Comparison of ENCODE assay signal across 16 cellular contexts in genomic region chr10:59242057-59242456, GRCh38.
DNase-seq lines count a peak whose midpoint lies in the region; ATAC-seq and TF ChIP-seq lines count a peak whose summit lies in the region.
"Had no signal": no experiment of that assay in that cellular context is flagged by ENCODE, and none has a peak within 500 bp of the region (broad histone marks: within the 10 kb centered on the region; RNA-seq: fewer than 3 reads in every experiment).

No MANE protein-coding gene starts in this region.

- no peaks in the 10 kb centered on the region for H3K27me3 Mint-ChIP-seq in brain
- no peaks in the 10 kb centered on the region for H3K27me3 Mint-ChIP-seq in natural killer cell (ENCODE audit: low read depth in 2 of 2)
- H3K27me3 Mint-ChIP-seq: CD4-positive, alpha-beta memory T cell had no signal

- no peak for ATAC-seq in HG02884 (IDR thresholded peaks at IDR 0.05; ENCODE audit: unreplicated experiment)
- no peak for ATAC-seq in HG03378 (IDR thresholded peaks at IDR 0.05; ENCODE audit: unreplicated experiment)
- no peak for ATAC-seq in natural killer cell
- ATAC-seq: GM23338 had no signal

- peaks cover 10% of the 10 kb centered on the region for H3K4me1 Mint-ChIP-seq in brain
- H3K4me1 Mint-ChIP-seq in natural killer cell: no peaks in the 10 kb centered on the region
- H3K4me1 Mint-ChIP-seq: CD4-positive, alpha-beta memory T cell had no signal

- H3K27me3 ChIP-seq in layer of hippocampus (ENCODE audit: control insufficient read depth, insufficient read depth, low read length): no peaks in the 10 kb centered on the region

- TF ChIP-seq CTCF in brain (conservative IDR thresholded peaks at IDR 0.05): no peak
- TF ChIP-seq CTCF in natural killer cell (IDR thresholded peaks at IDR 0.05): no peak

- peaks cover 66% of the 10 kb centered on the region for H3K36me3 Mint-ChIP-seq in brain
- H3K36me3 Mint-ChIP-seq in natural killer cell: no peaks in the 10 kb centered on the region
- H3K36me3 Mint-ChIP-seq: CD4-positive, alpha-beta memory T cell had no signal

- no peak for DNase-seq in substantia nigra (lab: John Stamatoyannopoulos, UW)
- DNase-seq in natural killer cell: no peak
- DNase-seq in DMS114 treated with DMSO at 0.1 percent for 48 hours (lab: John Stamatoyannopoulos, UW; ENCODE audit: unreplicated experiment): no peak
- DNase-seq: C1 segment of cervical spinal cord; Calu3; CD4-positive, alpha-beta memory T cell; COR-L47; DMS153; DND-41; HFFc6 had no signal

- H3K27ac Mint-ChIP-seq in brain: peak overlapping the region in 3 of 5 experiments; percentile 32 to 54 (median 37)
- no peak overlapping the region for H3K27ac Mint-ChIP-seq in natural killer cell
- H3K27ac Mint-ChIP-seq: GM23338, HFFc6 had no signal

- peak overlapping the region; percentile 56 for H3K27ac ChIP-seq in cingulate gyrus (ENCODE audit: low read depth, low read length)
- H3K27ac ChIP-seq in layer of hippocampus (ENCODE audit: low read depth, low read length): peak overlapping the region; percentile 5
- peak overlapping the region; percentile 29 for H3K27ac ChIP-seq in substantia nigra (ENCODE audit: low read depth, low read length, poor library complexity, severe bottlenecking)

- H3K9me3 Mint-ChIP-seq in brain: peaks cover 0 to 5% (median 4%) of the 10 kb centered on the region in 5 experiments
- no peaks in the 10 kb centered on the region for H3K9me3 Mint-ChIP-seq in natural killer cell
- H3K9me3 Mint-ChIP-seq: HFFc6 had no signal

- intact Hi-C loops in natural killer cell (cut with micrococcal nuclease): no loop called here

- H3K4me3 Mint-ChIP-seq in brain: no peak overlapping the region
- no peak overlapping the region for H3K4me3 Mint-ChIP-seq in natural killer cell
- H3K4me3 Mint-ChIP-seq: CD4-positive, alpha-beta memory T cell; GM23338; HFFc6 had no signal

Comparison
In these comparisons a context has a peak if more than half of its experiments do, and no peak if none do; other contexts are left out.
1. H3K27ac Mint-ChIP-seq: peak in brain (3 of 5); none in natural killer cell (0 of 2).
2. H3K27ac ChIP-seq: peak in every context shown above with its lines; median percentile 56 in cingulate gyrus; 29 in substantia nigra; 5 in layer of hippocampus.